Comparison of ENCODE assay signal across 7 cellular contexts in the genomic region with DNA sequence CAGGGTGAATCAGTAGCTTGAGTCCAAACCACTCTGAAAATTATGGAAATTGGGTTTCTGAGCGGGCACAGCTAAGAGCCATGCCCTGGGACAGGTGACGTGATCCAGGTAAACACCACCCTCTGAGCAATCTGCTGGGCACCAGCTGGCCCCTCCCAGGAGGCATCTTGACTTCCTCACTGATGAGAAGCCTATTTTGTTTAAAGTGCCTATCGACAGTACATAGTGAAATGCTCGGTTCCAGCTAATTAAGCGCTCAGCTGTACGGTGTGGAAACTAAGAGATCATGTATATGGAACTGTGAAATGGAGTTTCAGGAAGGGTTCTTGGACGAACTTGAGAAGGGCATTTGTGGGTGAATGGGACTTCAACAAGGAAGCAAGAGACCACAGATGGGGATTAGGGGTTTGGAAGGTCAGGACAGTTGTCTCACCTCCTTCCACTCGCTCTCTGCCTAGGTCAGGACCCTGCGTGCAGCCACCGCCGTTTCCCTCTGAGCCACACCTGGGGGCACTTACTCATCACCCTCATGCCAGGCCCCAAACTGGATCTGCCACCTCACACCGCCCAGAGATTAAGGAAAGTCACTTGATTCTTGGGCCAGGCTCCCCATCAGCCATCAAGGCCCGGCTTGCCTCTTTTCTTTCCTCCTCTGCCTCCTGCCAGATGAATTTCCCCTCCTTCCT. TPM values are rescaled to one million over a fixed set of nuclear protein-coding genes. Genes with fewer than 3 reads are reported as not detected.
DNase-seq lines count a peak whose midpoint lies in the region; ATAC-seq and TF ChIP-seq lines count a peak whose summit lies in the region.

No MANE protein-coding gene starts in this region.

- no peaks in the 10 kb centered on the region for H3K27me3 ChIP-seq in RWPE2 (ENCODE audit: insufficient read depth, poor library complexity, severe bottlenecking)

- DNase-seq in NCI-H128 (lab: John Stamatoyannopoulos, UW; ENCODE audit: unreplicated experiment) (peak; percentile 12), RWPE2 (ENCODE audit: low spot score) (no peak), fibroblast of mammary gland (ENCODE audit: low read depth) (peak; percentile 20), dermis blood vessel endothelial cell (no peak), NCI-H1092 treated with DMSO at 0.1 percent for 48 hours (lab: John Stamatoyannopoulos, UW) (no peak)
- DNase-seq in stimulated activated CD8-positive, alpha-beta memory T cell treated with anti-CD3 and anti-CD28 coated beads, Interleukin-4, amount 100 ng/mL, for 48 hours = peak; percentile 30

- peaks cover 45% of the 10 kb centered on the region for H3K4me1 ChIP-seq in RWPE2 (ENCODE audit: insufficient read depth, poor library complexity, severe bottlenecking)

- no peaks in the 10 kb centered on the region for H3K9me3 ChIP-seq in RWPE2 (ENCODE audit: severe bottlenecking)

- no peak overlapping the region for H3K4me3 ChIP-seq in RWPE2 (ENCODE audit: severe bottlenecking)
- H3K4me3 ChIP-seq in fibroblast of mammary gland (ENCODE audit: control insufficient read depth, low read depth, low read length) = no peak overlapping the region

- peaks cover 7% of the 10 kb centered on the region for H3K36me3 ChIP-seq in RWPE2 (ENCODE audit: low read depth)

- ATAC-seq in RWPE2 (ENCODE audit: low read depth) (no peak), HG02870 (IDR thresholded peaks at IDR 0.05; ENCODE audit: unreplicated experiment) (no peak)

- TF ChIP-seq CTCF in RWPE2 (IDR thresholded peaks at IDR 0.05; ENCODE audit: poor library complexity, severe bottlenecking) (no peak), fibroblast of mammary gland (conservative IDR thresholded peaks at IDR 0.05; ENCODE audit: control insufficient read depth, insufficient read depth, low read depth, low read length) (no peak)

- H3K27ac ChIP-seq in RWPE2 (ENCODE audit: poor library complexity, severe bottlenecking) = peak overlapping the region; percentile 99

RNA-seq across cellular contexts. Expression of gene ITPRIP, which starts 3.2 kb away (rescaled TPM):
- 29.3 and 39.9 TPM in 2 replicates for total RNA-seq in dermis blood vessel endothelial cell

RNA-seq across cellular contexts. Expression of gene CFAP58, which starts 18.5 kb away (rescaled TPM):
- 0.85 and 1.2 TPM in 2 replicates for total RNA-seq in dermis blood vessel endothelial cell

Comparison
In these comparisons a context has a peak if more than half of its experiments do, and no peak if none do; other contexts are left out.
1. DNase-seq: peak in NCI-H128 (single experiment), fibroblast of mammary gland (single experiment) and stimulated activated CD8-positive, alpha-beta memory T cell treated with anti-CD3 and anti-CD28 coated beads, Interleukin-4, amount 100 ng/mL, for 48 hours (single experiment); none in RWPE2 (single experiment), dermis blood vessel endothelial cell (single experiment) and NCI-H1092 treated with DMSO at 0.1 percent for 48 hours (single experiment).